ENCODE assay signal across 19 cellular contexts in the genomic region with DNA sequence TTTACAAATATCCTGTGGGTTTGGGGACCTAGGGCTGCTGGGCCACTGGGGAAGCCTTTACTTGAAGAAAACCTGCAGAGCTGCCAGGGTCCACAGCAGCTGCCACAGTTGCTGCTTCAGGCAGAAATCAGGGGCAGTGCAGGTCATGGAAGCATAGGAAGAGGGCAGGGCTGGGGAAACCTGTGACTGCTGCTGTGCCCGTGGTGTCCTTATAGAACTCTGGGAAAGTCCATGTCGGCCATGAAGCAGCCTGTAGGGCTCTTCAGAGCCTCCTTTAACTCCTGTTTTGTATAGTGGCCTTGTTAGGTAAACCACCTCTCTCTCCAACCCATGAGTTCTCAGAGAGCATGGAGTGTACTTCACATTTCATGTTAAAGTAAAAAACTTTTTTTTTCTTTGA.
"Had no signal": no experiment of that assay in that cellular context is flagged by ENCODE, and none has a peak within 500 bp of the region (broad histone marks: within the 10 kb centered on the region; RNA-seq: fewer than 3 reads in every experiment).

No MANE protein-coding gene starts in this region.

- H3K9me3 ChIP-seq: ovary, suprapubic skin had no signal

- DNase-seq: activated naive CD4-positive, alpha-beta T cell treated with Interleukin-2 at 50 U/mL for 16 hours; activated naive CD8-positive, alpha-beta T cell treated with anti-CD3 and anti-CD28 coated beads for 36 hours; activated T-cell treated with anti-CD3 and anti-CD28 coated beads, Interleukin-2, amount 50 U/mL, for 1 hour; dorsolateral prefrontal cortex; effector memory CD8-positive, alpha-beta T cell; foreskin melanocyte; immature natural killer cell; left ventricle myocardium superior; ovary; psoas muscle; stimulated activated CD4-positive, alpha-beta T cell treated with anti-CD3 and anti-CD28 coated beads, Interleukin-4, amount 100 ng/mL, for 24 hours; stomach; T-helper 17 cell had no signal

- H3K27ac ChIP-seq: dorsolateral prefrontal cortex, ovary, psoas muscle, right atrium auricular region, stomach, suprapubic skin, tibial nerve had no signal

- H3K4me1 ChIP-seq: psoas muscle, right atrium auricular region, stomach, suprapubic skin, tibial nerve had no signal

- H3K36me3 ChIP-seq: ovary, right atrium auricular region, suprapubic skin had no signal

- H3K27me3 ChIP-seq: dorsolateral prefrontal cortex, ovary, right atrium auricular region, stomach, suprapubic skin, tibial nerve had no signal

- H3K4me3 ChIP-seq: dorsolateral prefrontal cortex, ovary, psoas muscle, right atrium auricular region, stomach, suprapubic skin, tibial nerve had no signal

- ATAC-seq: activated CD4-positive, CD25-positive, alpha-beta regulatory T cell treated with anti-CD3 and anti-CD28 coated beads, Interleukin-2, amount 50 U/mL, for 24 hours; effector memory CD8-positive, alpha-beta T cell; esophagus mucosa; left ventricle myocardium superior; natural killer cell treated with Interleukin-12 subunit alpha and Interleukin-12 subunit beta and Interleukin-15 and Interleukin-18, amount 100 ng/mL, for 72 hours; T-helper 17 cell had no signal
